14 cellular contexts compared by ENCODE assay signal in the genomic region with DNA sequence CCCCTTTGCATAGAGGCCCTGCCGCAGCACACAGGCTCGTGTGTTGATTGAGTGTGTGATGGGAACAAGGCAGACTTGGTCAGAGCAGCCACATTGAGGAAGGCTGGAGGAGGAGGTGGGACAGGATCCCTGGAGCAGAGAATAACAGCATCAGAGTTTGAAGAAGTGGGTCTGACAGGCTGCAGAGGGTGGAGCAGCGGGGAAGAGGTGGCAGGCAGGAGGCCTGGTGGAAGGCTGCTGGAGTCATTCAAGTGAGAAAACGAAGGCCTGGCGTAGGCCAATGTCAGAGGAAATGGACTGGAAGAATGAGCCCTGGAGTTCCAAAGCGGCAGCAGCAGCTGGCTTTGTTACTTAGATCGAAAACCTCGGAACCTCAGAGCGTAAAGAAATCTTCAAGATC.
A peak's percentile ranks its signal among the peaks of the same experiment; 100 is the strongest.
DNase-seq lines count a peak whose midpoint lies in the region; ATAC-seq, FAIRE-seq and TF ChIP-seq lines count a peak whose summit lies in the region.
"Had no signal": no experiment of that assay in that cellular context is flagged by ENCODE, and none has a peak within 500 bp of the region (broad histone marks: within the 10 kb centered on the region; RNA-seq: fewer than 3 reads in every experiment).

No MANE protein-coding gene starts in this region.

- DNase-seq in DMS79 treated with DMSO at 0.1 percent for 48 hours (lab: John Stamatoyannopoulos, UW) (peak; percentile 96), NCI-H1694 treated with DMSO at 0.1 percent for 48 hours (lab: John Stamatoyannopoulos, UW) (peak; percentile 52), ecto neural progenitor cell (ENCODE audit: low spot score) (peak; percentile 42), retina (peak; percentile 90), H54 (ENCODE audit: insufficient read length, low spot score) (no peak), left ventricle myocardium superior (no peak)
- DNase-seq in activated CD4-positive, CD25-positive, alpha-beta regulatory T cell treated with anti-CD3 and anti-CD28 coated beads, Interleukin-2, amount 50 U/mL, for 72 hours, result no peak
- DNase-seq: ACHN, NCI-H1417 treated with DMSO at 0.1 percent for 48 hours, NCI-H2029, NCI-H510A treated with DMSO at 0.1 percent for 48 hours, NCI-H82, PC-3 had no signal

- no peak for FAIRE-seq in H54 (lab: Jason Lieb, UNC)
- FAIRE-seq: G401.6 had no signal

- intact Hi-C loops in left ventricle myocardium superior (cut with micrococcal nuclease), result no loop called here

- ATAC-seq in left ventricle myocardium superior, result no peak
- ATAC-seq: PC-3 had no signal

- no peak for TF ChIP-seq POLR2A in H54 (IDR thresholded peaks at IDR 0.05; ENCODE audit: low read depth, low read length)

Comparison
In these comparisons a context has a peak if more than half of its experiments do, and no peak if none do; other contexts are left out.
1. DNase-seq: peak in DMS79 treated with DMSO at 0.1 percent for 48 hours (single experiment), NCI-H1694 treated with DMSO at 0.1 percent for 48 hours (single experiment), ecto neural progenitor cell (single experiment) and retina (single experiment); none in H54 (single experiment), left ventricle myocardium superior (single experiment) and activated CD4-positive, CD25-positive, alpha-beta regulatory T cell treated with anti-CD3 and anti-CD28 coated beads, Interleukin-2, amount 50 U/mL, for 72 hours (single experiment).